ENCODE assay signal across 1 cellular context in genomic region chr2:61380120-61380881, GRCh38.
TF ChIP-seq lines count a peak whose summit lies in the region.

No MANE protein-coding gene starts in this region.

TF ChIP-seq in WTC11, 78 proteins besides CTCF, POLR2A, EP300 and RAD21 (continued from another document):
- no peak for TF ChIP-seq AFF4 (CRISPR knock-in tag; IDR thresholded peaks at IDR 0.05; ENCODE audit: borderline replicate concordance)
- TF ChIP-seq HMGA2 (CRISPR knock-in tag; IDR thresholded peaks at IDR 0.05), result no peak
- TF ChIP-seq NR3C1 (CRISPR knock-in tag; conservative IDR thresholded peaks at IDR 0.05; ENCODE audit: low read depth), result no peak
- TF ChIP-seq ZNF671 (CRISPR knock-in tag; IDR thresholded peaks at IDR 0.05), result no peak
- TF ChIP-seq RELA (CRISPR knock-in tag; IDR thresholded peaks at IDR 0.05; ENCODE audit: borderline replicate concordance), result no peak
- TF ChIP-seq TP53 (CRISPR knock-in tag; IDR thresholded peaks at IDR 0.05), result no peak
- no peak for TF ChIP-seq TEAD4 (CRISPR knock-in tag; IDR thresholded peaks at IDR 0.05)
- no peak for TF ChIP-seq NR1H2 (CRISPR knock-in tag; IDR thresholded peaks at IDR 0.05)
- no peak for TF ChIP-seq ZBTB43 (CRISPR knock-in tag; IDR thresholded peaks at IDR 0.05)
- no peak for TF ChIP-seq MAX (CRISPR knock-in tag; IDR thresholded peaks at IDR 0.05)
- TF ChIP-seq, protein P1, sequence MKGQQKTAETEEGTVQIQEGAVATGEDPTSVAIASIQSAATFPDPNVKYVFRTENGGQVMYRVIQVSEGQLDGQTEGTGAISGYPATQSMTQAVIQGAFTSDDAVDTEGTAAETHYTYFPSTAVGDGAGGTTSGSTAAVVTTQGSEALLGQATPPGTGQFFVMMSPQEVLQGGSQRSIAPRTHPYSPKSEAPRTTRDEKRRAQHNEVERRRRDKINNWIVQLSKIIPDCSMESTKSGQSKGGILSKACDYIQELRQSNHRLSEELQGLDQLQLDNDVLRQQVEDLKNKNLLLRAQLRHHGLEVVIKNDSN (CRISPR knock-in tag; IDR thresholded peaks at IDR 0.05), result no peak
